ENCODE assay signal across 20 cellular contexts in the genomic region with DNA sequence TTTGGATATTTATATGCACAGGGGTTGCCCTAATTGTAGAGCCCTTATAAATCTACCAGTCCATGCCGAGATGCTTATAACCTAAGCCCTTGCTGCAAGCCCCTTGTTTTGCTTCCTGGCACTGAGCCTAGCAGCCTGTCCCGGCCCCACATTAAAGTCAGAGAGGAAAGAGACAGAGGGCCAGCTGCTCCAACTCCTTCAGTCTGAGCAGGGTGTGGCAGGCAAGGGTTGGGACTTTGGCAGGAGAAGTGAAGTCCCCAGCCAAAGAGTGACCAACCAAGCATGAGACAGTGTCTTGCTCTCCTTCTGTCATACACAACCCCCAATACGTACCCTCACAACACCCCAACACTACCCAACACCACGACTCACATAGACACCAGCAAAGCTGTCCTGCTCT. TPM values are rescaled to one million over a fixed set of nuclear protein-coding genes. Genes with fewer than 3 reads are reported as not detected.
A peak's percentile ranks its signal among the peaks of the same experiment; 100 is the strongest.
DNase-seq lines count a peak whose midpoint lies in the region; ATAC-seq and TF ChIP-seq lines count a peak whose summit lies in the region.
"Had no signal": no experiment of that assay in that cellular context is flagged by ENCODE, and none has a peak within 500 bp of the region (broad histone marks: within the 10 kb centered on the region; RNA-seq: fewer than 3 reads in every experiment).

No MANE protein-coding gene starts in this region.

- WGBS in neuronal stem cell (ENCODE audit: extremely low coverage in 2 of 2, insufficient read length in 2 of 2, insufficient replicate concordance in 1 of 2), 2 donors, result 100% methylated on average over 2 of the region's 4 CpGs; no CpG with 5 or more reads in 1 of the 2 donors

- no peaks in the 10 kb centered on the region; the same call in 1 of the 2 replicates for H3K9me3 Mint-ChIP-seq in WTC11
- H3K9me3 Mint-ChIP-seq: naive thymus-derived CD8-positive, alpha-beta T cell had no signal

- H3K4me3 ChIP-seq in neuronal stem cell (ENCODE audit: low read length in 2 of 2), result no peak overlapping the region
- H3K4me3 ChIP-seq in OCI-LY7 (ENCODE audit: low read depth, low read length, poor library complexity, severe bottlenecking), result no peak overlapping the region
- H3K4me3 ChIP-seq: body of pancreas, esophagus muscularis mucosa, SK-N-MC, upper lobe of left lung had no signal

- no peak overlapping the region for H3K14ac ChIP-seq in neuronal stem cell (ENCODE audit: low read length)

- H3K36me3 Mint-ChIP-seq in WTC11, result 0 out of 2 replicates have a peak, but pooled peaks cover 5% of the 10 kb centered on the region
- H3K36me3 Mint-ChIP-seq: naive thymus-derived CD8-positive, alpha-beta T cell had no signal

- H3K27ac ChIP-seq in neuronal stem cell (replicated peaks; ENCODE audit: low read length) (no peak overlapping the region), OCI-LY7 (ENCODE audit: low read depth, low read length, poor library complexity, severe bottlenecking) (no peak overlapping the region)
- H3K27ac ChIP-seq: body of pancreas, esophagus muscularis mucosa, SK-N-MC, upper lobe of left lung had no signal

- H3K23ac ChIP-seq in neuronal stem cell (ENCODE audit: low read depth, low read length, poor library complexity), result no peak overlapping the region

- 0 out of 2 replicates have a peak overlapping the region, but pooled peaks have one; percentile 35 for H3K27ac Mint-ChIP-seq in WTC11
- H3K27ac Mint-ChIP-seq: B cell; naive thymus-derived CD8-positive, alpha-beta T cell had no signal

- H3K9me2 ChIP-seq in OCI-LY7 (ENCODE audit: insufficient read depth, low read length), result no peaks in the 10 kb centered on the region

- H3K27me3 Mint-ChIP-seq in WTC11 (ENCODE audit: low read depth), result no peaks in the 10 kb centered on the region

- no peak overlapping the region for H2AK5ac ChIP-seq in neuronal stem cell (ENCODE audit: low read depth, low read length)

- H3K4me2 ChIP-seq in neuronal stem cell (ENCODE audit: insufficient read depth, low read length, poor library complexity, severe bottlenecking) (no peak overlapping the region), OCI-LY7 (ENCODE audit: low read length) (no peak overlapping the region)

- H3K4me3 Mint-ChIP-seq in WTC11, result no peak overlapping the region
- H3K4me3 Mint-ChIP-seq: B cell; naive thymus-derived CD8-positive, alpha-beta T cell had no signal

- intact Hi-C loops in OCI-LY7 (cut with micrococcal nuclease; ENCODE audit: unreplicated experiment), result no loop called here

- H3K9me3 ChIP-seq in neuronal stem cell (replicated peaks in 1 of 2; ENCODE audit: control insufficient read depth in 2 of 2, insufficient read depth in 1 of 2, low read depth in 1 of 2, low read length in 2 of 2), result no peaks in the 10 kb centered on the region
- no peaks in the 10 kb centered on the region for H3K9me3 ChIP-seq in OCI-LY7 (ENCODE audit: low read length)
- H3K9me3 ChIP-seq: body of pancreas, esophagus muscularis mucosa, upper lobe of left lung had no signal

- BruUV-seq in OCI-LY7 (replicated peaks; lab: Mats Ljungman, UMichigan), result no TSS peak

- no peaks in the 10 kb centered on the region for H3K79me1 ChIP-seq in neuronal stem cell (ENCODE audit: low read depth, low read length)

- H3K4me1 ChIP-seq in neuronal stem cell (ENCODE audit: control insufficient read depth in 2 of 2, insufficient read depth in 1 of 2, low read depth in 1 of 2, low read length in 2 of 2) (peaks cover 22 to 28% of the 10 kb centered on the region in 2 donors), OCI-LY7 (ENCODE audit: insufficient read depth, low read length, poor library complexity, severe bottlenecking) (no peaks in the 10 kb centered on the region)
- H3K4me1 ChIP-seq: body of pancreas, upper lobe of left lung had no signal

- H3K9ac ChIP-seq in neuronal stem cell (ENCODE audit: low read depth, low read length, poor library complexity), result peak overlapping the region; percentile 33

- no peak for ATAC-seq in WTC11
- no peak for ATAC-seq in HG03439 (IDR thresholded peaks at IDR 0.05; ENCODE audit: unreplicated experiment)
- ATAC-seq: body of pancreas; naive thymus-derived CD8-positive, alpha-beta T cell had no signal

- H4K91ac ChIP-seq in neuronal stem cell (ENCODE audit: low read depth, low read length, poor library complexity), result no peak overlapping the region

- H2AFZ ChIP-seq in neuronal stem cell (ENCODE audit: low read length), result no peak overlapping the region
- no peak overlapping the region for H2AFZ ChIP-seq in OCI-LY7 (ENCODE audit: low read length)

- H4K8ac ChIP-seq in neuronal stem cell (ENCODE audit: low read depth, low read length), result no peak overlapping the region

- H2BK120ac ChIP-seq in neuronal stem cell (ENCODE audit: low read depth, low read length), result no peak overlapping the region

- CTCF ChIA-PET in WTC11 (lab: Charles Lee) (no interaction called here), OCI-LY7 (lab: Charles Lee; ENCODE audit: unreplicated experiment) (no interaction called here)

- H2BK12ac ChIP-seq in neuronal stem cell (ENCODE audit: low read length), result no peak overlapping the region

- H2BK15ac ChIP-seq in neuronal stem cell (ENCODE audit: low read length), result peak overlapping the region; percentile 65

- H3K27me3 ChIP-seq in neuronal stem cell (ENCODE audit: control insufficient read depth in 3 of 3, insufficient read depth in 3 of 3, low read depth in 1 of 3, low read length in 3 of 3), result no peaks in the 10 kb centered on the region
- H3K27me3 ChIP-seq: body of pancreas, esophagus muscularis mucosa, upper lobe of left lung had no signal

- TF ChIP-seq CTCF in WTC11 (IDR thresholded peaks at IDR 0.05) (no peak), OCI-LY7 (conservative IDR thresholded peaks at IDR 0.05; ENCODE audit: low read length) (no peak)

- H3K36me3 ChIP-seq in neuronal stem cell (replicated peaks in 1 of 2; ENCODE audit: control insufficient read depth in 2 of 2, insufficient read depth in 2 of 2, low read length in 2 of 2) (no peaks in the 10 kb centered on the region), OCI-LY7 (ENCODE audit: insufficient read depth, low read length) (no peaks in the 10 kb centered on the region)
- H3K36me3 ChIP-seq: esophagus muscularis mucosa, upper lobe of left lung had no signal

- H3K79me2 ChIP-seq in OCI-LY7 (ENCODE audit: insufficient read depth, low read depth, low read length), result no peaks in the 10 kb centered on the region

- peak overlapping the region; percentile 44 for H3K18ac ChIP-seq in neuronal stem cell (ENCODE audit: low read length)

- no peaks in the 10 kb centered on the region for H4K20me1 ChIP-seq in OCI-LY7 (ENCODE audit: insufficient read depth, low read length)

- no peak overlapping the region for H3K4ac ChIP-seq in neuronal stem cell (ENCODE audit: low read length)

- H3K4me1 Mint-ChIP-seq in WTC11, result peaks cover 64% of the 10 kb centered on the region
- H3K4me1 Mint-ChIP-seq: B cell; naive thymus-derived CD8-positive, alpha-beta T cell had no signal

- DNase-seq in NCI-H1092 treated with DMSO at 0.1 percent for 48 hours (lab: John Stamatoyannopoulos, UW), result peak; percentile 7
- no peak for DNase-seq in NCI-H1092 (lab: John Stamatoyannopoulos, UW)
- DNase-seq in NCI-H1694 treated with DMSO at 0.1 percent for 48 hours (lab: John Stamatoyannopoulos, UW), result peak; percentile 48
- DNase-seq in WTC11 (ENCODE audit: low spot score), result no peak
- no peak for DNase-seq in neuronal stem cell (ENCODE audit: low spot score)
- no peak for DNase-seq in OCI-LY7 (ENCODE audit: low spot score)
- DNase-seq in superior temporal gyrus (ENCODE audit: extremely low spot score), result no peak
- DNase-seq: 8988T; activated CD8-positive, alpha-beta memory T cell treated with anti-CD3 and anti-CD28 coated beads, Interleukin-2, amount 50 U/mL, for 48 hours; activated effector memory CD4-positive, alpha-beta T cell treated with anti-CD3 and anti-CD28 coated beads, Interleukin-2, amount 50 U/mL, for 16 hours; body of pancreas; kidney; naive thymus-derived CD8-positive, alpha-beta T cell; right cardiac atrium; T-helper 2 cell; upper lobe of left lung had no signal

- POLR2A ChIA-PET in WTC11 (lab: Charles Lee) (no interaction called here), OCI-LY7 (lab: Charles Lee) (interaction anchor here (0.7 kb wide), 1 partner anchor 19 kb away, joined by 3 read pairs; no protein-coding TSS in a partner anchor)

- no peak overlapping the region for H2BK5ac ChIP-seq in neuronal stem cell (ENCODE audit: low read length)

TF ChIP-seq in WTC11, 78 proteins besides CTCF, POLR2A, EP300 and RAD21 (continues in another document):
- TF ChIP-seq GRHL2 (CRISPR knock-in tag; IDR thresholded peaks at IDR 0.05; ENCODE audit: insufficient replicate concordance, severe bottlenecking), result no peak
- TF ChIP-seq, protein P1, sequence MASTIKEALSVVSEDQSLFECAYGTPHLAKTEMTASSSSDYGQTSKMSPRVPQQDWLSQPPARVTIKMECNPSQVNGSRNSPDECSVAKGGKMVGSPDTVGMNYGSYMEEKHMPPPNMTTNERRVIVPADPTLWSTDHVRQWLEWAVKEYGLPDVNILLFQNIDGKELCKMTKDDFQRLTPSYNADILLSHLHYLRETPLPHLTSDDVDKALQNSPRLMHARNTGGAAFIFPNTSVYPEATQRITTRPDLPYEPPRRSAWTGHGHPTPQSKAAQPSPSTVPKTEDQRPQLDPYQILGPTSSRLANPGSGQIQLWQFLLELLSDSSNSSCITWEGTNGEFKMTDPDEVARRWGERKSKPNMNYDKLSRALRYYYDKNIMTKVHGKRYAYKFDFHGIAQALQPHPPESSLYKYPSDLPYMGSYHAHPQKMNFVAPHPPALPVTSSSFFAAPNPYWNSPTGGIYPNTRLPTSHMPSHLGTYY (CRISPR knock-in tag; IDR thresholded peaks at IDR 0.05), result no peak
- TF ChIP-seq FOXK1 (CRISPR knock-in tag; IDR thresholded peaks at IDR 0.05), result no peak
- TF ChIP-seq, protein P2, sequence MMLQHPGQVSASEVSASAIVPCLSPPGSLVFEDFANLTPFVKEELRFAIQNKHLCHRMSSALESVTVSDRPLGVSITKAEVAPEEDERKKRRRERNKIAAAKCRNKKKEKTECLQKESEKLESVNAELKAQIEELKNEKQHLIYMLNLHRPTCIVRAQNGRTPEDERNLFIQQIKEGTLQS (CRISPR knock-in tag; conservative IDR thresholded peaks at IDR 0.05), result no peak
- no peak for TF ChIP-seq NFE2L1 (CRISPR knock-in tag; IDR thresholded peaks at IDR 0.05)
- TF ChIP-seq, protein P3, sequence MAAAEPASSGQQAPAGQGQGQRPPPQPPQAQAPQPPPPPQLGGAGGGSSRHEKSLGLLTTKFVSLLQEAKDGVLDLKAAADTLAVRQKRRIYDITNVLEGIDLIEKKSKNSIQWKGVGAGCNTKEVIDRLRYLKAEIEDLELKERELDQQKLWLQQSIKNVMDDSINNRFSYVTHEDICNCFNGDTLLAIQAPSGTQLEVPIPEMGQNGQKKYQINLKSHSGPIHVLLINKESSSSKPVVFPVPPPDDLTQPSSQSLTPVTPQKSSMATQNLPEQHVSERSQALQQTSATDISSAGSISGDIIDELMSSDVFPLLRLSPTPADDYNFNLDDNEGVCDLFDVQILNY (CRISPR knock-in tag; IDR thresholded peaks at IDR 0.05), result no peak
- no peak for TF ChIP-seq FOXJ3 (CRISPR knock-in tag; IDR thresholded peaks at IDR 0.05; ENCODE audit: borderline replicate concordance)
- TF ChIP-seq NR1H2 (CRISPR knock-in tag; IDR thresholded peaks at IDR 0.05), result no peak

RNA-seq across cellular contexts. Expression of a gene that starts 54.7 kb away (rescaled TPM):
- total RNA-seq in WTC11 (2021) (136 to 153 TPM (median 137 TPM) in 3 replicates), OCI-LY7 (2022) (1.1 and 1.2 TPM in 2 replicates)
- polyA plus RNA-seq in neuronal stem cell (2013, experiment 1 of 2), result 97.9 TPM
- 102 TPM for polyA plus RNA-seq in neuronal stem cell (2013, experiment 2 of 2)
- 1.5 and 1.7 TPM in 2 replicates for total RNA-seq in OCI-LY7 (2014; rRNA removed; shearing (Covaris generic))

Comparison
In these comparisons a context has a peak if more than half of its experiments do, and no peak if none do; other contexts are left out.
1. DNase-seq: peak in NCI-H1092 treated with DMSO at 0.1 percent for 48 hours (single experiment) and NCI-H1694 treated with DMSO at 0.1 percent for 48 hours (single experiment); none in NCI-H1092 (single experiment), WTC11 (single experiment), neuronal stem cell (single experiment), OCI-LY7 (single experiment) and superior temporal gyrus (single experiment).
2. RNA of a gene that starts 54.7 kb away (total RNA-seq): 136 to 153 TPM in WTC11; 1.1 to 1.7 TPM in OCI-LY7; every median in the first group is over 10 times any median in the second.